3 cellular contexts compared by ENCODE assay signal in the genomic region with DNA sequence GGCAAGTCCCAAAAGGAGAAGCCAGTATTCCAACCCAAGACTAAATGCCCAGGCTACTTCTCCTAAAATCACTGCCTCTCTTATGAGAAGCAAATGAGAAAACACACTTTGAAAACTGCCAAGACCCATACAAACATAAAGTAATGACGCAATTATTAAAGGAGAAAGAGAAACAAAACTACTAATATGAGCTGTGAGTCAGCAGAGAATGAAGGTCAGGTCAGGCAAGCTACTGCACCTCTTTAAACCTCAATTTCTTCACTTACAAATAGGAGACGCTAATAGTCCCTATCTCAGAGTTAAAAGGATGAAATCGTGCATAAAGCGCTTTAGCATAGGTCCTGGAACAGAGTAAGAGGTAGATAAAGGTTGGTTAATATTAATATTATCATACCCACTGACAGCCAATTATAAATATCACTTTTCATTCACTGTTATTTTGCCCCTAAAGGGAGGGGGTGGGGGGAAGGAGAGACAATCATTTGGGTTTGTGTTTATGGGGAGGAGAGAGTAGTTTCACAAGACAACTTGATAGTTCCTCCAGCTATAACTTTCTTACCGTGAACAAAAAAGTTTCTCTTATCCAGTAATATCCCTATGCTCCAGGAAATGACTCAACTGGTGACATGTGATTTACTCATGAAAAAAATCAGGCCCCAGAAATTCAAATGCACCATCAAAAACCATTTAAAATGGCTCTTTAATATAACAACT.
TF ChIP-seq lines count a peak whose summit lies in the region.

No MANE protein-coding gene starts in this region.

TF ChIP-seq in IMR-90, 13 proteins besides CTCF, POLR2A, EP300 and RAD21:
- TF ChIP-seq RCOR1 (IDR thresholded peaks at IDR 0.05; ENCODE audit: insufficient replicate concordance, low read length) = no peak
- TF ChIP-seq CEBPB (IDR thresholded peaks at IDR 0.05; ENCODE audit: low read depth, low read length) = peak; percentile 96
- no peak for TF ChIP-seq ELK1 (IDR thresholded peaks at IDR 0.05; ENCODE audit: borderline replicate concordance, low read depth, low read length)
- TF ChIP-seq NFE2L2 (IDR thresholded peaks at IDR 0.05; ENCODE audit: low read depth, low read length) = peak; percentile 66; the same call in 1 of the 2 replicates
- TF ChIP-seq RFX5 (IDR thresholded peaks at IDR 0.05; ENCODE audit: low read depth, low read length) = no peak
- no peak for TF ChIP-seq SMC3 (IDR thresholded peaks at IDR 0.05; ENCODE audit: low read depth, low read length)
- peak; percentile 19; the same call in 1 of the 2 replicates for TF ChIP-seq BHLHE40 (IDR thresholded peaks at IDR 0.05; ENCODE audit: low read depth, low read length)
- TF ChIP-seq MXI1 (IDR thresholded peaks at IDR 0.05; ENCODE audit: borderline replicate concordance, low read depth, low read length) = 0 out of 2 replicates have a peak, but pooled peaks have one; percentile 33
- peak; percentile 83; the same call in 1 of the 2 replicates for TF ChIP-seq CHD1 (IDR thresholded peaks at IDR 0.05; ENCODE audit: low read depth, low read length)
- TF ChIP-seq MAZ (IDR thresholded peaks at IDR 0.05; ENCODE audit: borderline replicate concordance, low read depth, low read length) = no peak
- TF ChIP-seq FOS (IDR thresholded peaks at IDR 0.05; ENCODE audit: low read depth, low read length) = peak; percentile 66
- peak; percentile 37; the same call in 1 of the 2 replicates for TF ChIP-seq MAFK (IDR thresholded peaks at IDR 0.05; ENCODE audit: low read depth, low read length)
- TF ChIP-seq, protein P1, sequence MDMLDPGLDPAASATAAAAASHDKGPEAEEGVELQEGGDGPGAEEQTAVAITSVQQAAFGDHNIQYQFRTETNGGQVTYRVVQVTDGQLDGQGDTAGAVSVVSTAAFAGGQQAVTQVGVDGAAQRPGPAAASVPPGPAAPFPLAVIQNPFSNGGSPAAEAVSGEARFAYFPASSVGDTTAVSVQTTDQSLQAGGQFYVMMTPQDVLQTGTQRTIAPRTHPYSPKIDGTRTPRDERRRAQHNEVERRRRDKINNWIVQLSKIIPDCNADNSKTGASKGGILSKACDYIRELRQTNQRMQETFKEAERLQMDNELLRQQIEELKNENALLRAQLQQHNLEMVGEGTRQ (IDR thresholded peaks at IDR 0.05; ENCODE audit: low read depth, low read length) = peak; percentile 33; the same call in 1 of the 2 replicates

TF ChIP-seq in GM12878, 131 proteins besides CTCF, POLR2A, EP300 and RAD21 (continues in another document):
- TF ChIP-seq CBX5 (IDR thresholded peaks at IDR 0.05; ENCODE audit: low read depth) = no peak
- TF ChIP-seq, protein P2, sequence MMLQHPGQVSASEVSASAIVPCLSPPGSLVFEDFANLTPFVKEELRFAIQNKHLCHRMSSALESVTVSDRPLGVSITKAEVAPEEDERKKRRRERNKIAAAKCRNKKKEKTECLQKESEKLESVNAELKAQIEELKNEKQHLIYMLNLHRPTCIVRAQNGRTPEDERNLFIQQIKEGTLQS (IDR thresholded peaks at IDR 0.05; ENCODE audit: borderline replicate concordance, extremely low read depth, low read depth, low read length) = no peak
- TF ChIP-seq, protein P3, sequence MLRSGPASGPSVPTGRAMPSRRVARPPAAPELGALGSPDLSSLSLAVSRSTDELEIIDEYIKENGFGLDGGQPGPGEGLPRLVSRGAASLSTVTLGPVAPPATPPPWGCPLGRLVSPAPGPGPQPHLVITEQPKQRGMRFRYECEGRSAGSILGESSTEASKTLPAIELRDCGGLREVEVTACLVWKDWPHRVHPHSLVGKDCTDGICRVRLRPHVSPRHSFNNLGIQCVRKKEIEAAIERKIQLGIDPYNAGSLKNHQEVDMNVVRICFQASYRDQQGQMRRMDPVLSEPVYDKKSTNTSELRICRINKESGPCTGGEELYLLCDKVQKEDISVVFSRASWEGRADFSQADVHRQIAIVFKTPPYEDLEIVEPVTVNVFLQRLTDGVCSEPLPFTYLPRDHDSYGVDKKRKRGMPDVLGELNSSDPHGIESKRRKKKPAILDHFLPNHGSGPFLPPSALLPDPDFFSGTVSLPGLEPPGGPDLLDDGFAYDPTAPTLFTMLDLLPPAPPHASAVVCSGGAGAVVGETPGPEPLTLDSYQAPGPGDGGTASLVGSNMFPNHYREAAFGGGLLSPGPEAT (IDR thresholded peaks at IDR 0.05; ENCODE audit: low read depth) = no peak
- no peak for TF ChIP-seq PML (IDR thresholded peaks at IDR 0.05; ENCODE audit: low read length)
- no peak for TF ChIP-seq IRF4 (IDR thresholded peaks at IDR 0.05; ENCODE audit: low read depth, low read length)
- no peak for TF ChIP-seq CHD4 (IDR thresholded peaks at IDR 0.05)
- no peak for TF ChIP-seq ATF7 (IDR thresholded peaks at IDR 0.05; ENCODE audit: low read depth)
- TF ChIP-seq BMI1 (IDR thresholded peaks at IDR 0.05; ENCODE audit: borderline replicate concordance) = no peak
- no peak for TF ChIP-seq RAD51 (IDR thresholded peaks at IDR 0.05)
- TF ChIP-seq, protein P4, sequence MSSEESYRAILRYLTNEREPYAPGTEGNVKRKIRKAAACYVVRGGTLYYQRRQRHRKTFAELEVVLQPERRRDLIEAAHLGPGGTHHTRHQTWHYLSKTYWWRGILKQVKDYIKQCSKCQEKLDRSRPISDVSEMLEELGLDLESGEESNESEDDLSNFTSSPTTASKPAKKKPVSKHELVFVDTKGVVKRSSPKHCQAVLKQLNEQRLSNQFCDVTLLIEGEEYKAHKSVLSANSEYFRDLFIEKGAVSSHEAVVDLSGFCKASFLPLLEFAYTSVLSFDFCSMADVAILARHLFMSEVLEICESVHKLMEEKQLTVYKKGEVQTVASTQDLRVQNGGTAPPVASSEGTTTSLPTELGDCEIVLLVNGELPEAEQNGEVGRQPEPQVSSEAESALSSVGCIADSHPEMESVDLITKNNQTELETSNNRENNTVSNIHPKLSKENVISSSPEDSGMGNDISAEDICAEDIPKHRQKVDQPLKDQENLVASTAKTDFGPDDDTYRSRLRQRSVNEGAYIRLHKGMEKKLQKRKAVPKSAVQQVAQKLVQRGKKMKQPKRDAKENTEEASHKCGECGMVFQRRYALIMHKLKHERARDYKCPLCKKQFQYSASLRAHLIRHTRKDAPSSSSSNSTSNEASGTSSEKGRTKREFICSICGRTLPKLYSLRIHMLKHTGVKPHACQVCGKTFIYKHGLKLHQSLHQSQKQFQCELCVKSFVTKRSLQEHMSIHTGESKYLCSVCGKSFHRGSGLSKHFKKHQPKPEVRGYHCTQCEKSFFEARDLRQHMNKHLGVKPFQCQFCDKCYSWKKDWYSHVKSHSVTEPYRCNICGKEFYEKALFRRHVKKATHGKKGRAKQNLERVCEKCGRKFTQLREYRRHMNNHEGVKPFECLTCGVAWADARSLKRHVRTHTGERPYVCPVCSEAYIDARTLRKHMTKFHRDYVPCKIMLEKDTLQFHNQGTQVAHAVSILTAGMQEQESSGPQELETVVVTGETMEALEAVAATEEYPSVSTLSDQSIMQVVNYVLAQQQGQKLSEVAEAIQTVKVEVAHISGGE (CRISPR knock-in tag; IDR thresholded peaks at IDR 0.05) = no peak
- TF ChIP-seq SMARCA5 (IDR thresholded peaks at IDR 0.05) = no peak
- TF ChIP-seq PKNOX1 (IDR thresholded peaks at IDR 0.05) = no peak
- no peak for TF ChIP-seq YY1 (IDR thresholded peaks at IDR 0.05; ENCODE audit: low read depth, low read length)
- no peak for TF ChIP-seq SPI1 (IDR thresholded peaks at IDR 0.05; ENCODE audit: borderline replicate concordance, insufficient read depth, low read depth, low read length)

TF ChIP-seq in HepG2, 621 proteins besides CTCF, POLR2A, EP300 and RAD21:
- no peak for TF ChIP-seq POLR2G (IDR thresholded peaks at IDR 0.05; ENCODE audit: low read depth, low read length)
- TF ChIP-seq, protein P5, sequence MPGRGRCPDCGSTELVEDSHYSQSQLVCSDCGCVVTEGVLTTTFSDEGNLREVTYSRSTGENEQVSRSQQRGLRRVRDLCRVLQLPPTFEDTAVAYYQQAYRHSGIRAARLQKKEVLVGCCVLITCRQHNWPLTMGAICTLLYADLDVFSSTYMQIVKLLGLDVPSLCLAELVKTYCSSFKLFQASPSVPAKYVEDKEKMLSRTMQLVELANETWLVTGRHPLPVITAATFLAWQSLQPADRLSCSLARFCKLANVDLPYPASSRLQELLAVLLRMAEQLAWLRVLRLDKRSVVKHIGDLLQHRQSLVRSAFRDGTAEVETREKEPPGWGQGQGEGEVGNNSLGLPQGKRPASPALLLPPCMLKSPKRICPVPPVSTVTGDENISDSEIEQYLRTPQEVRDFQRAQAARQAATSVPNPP (CRISPR knock-in tag; IDR thresholded peaks at IDR 0.05) = no peak
- no peak for TF ChIP-seq RBM39 (IDR thresholded peaks at IDR 0.05; ENCODE audit: low read depth, low read length, poor library complexity, severe bottlenecking)
- no peak for TF ChIP-seq TOPORS (CRISPR knock-in tag; IDR thresholded peaks at IDR 0.05)
- no peak for TF ChIP-seq ZSCAN21 (CRISPR knock-in tag; IDR thresholded peaks at IDR 0.05; ENCODE audit: borderline replicate concordance)
- TF ChIP-seq, protein P6, sequence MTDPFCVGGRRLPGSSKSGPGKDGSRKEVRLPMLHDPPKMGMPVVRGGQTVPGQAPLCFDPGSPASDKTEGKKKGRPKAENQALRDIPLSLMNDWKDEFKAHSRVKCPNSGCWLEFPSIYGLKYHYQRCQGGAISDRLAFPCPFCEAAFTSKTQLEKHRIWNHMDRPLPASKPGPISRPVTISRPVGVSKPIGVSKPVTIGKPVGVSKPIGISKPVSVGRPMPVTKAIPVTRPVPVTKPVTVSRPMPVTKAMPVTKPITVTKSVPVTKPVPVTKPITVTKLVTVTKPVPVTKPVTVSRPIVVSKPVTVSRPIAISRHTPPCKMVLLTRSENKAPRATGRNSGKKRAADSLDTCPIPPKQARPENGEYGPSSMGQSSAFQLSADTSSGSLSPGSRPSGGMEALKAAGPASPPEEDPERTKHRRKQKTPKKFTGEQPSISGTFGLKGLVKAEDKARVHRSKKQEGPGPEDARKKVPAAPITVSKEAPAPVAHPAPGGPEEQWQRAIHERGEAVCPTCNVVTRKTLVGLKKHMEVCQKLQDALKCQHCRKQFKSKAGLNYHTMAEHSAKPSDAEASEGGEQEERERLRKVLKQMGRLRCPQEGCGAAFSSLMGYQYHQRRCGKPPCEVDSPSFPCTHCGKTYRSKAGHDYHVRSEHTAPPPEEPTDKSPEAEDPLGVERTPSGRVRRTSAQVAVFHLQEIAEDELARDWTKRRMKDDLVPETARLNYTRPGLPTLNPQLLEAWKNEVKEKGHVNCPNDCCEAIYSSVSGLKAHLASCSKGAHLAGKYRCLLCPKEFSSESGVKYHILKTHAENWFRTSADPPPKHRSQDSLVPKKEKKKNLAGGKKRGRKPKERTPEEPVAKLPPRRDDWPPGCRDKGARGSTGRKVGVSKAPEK (CRISPR knock-in tag; IDR thresholded peaks at IDR 0.05; ENCODE audit: borderline replicate concordance) = no peak
- no peak for TF ChIP-seq BCLAF1 (IDR thresholded peaks at IDR 0.05)
- TF ChIP-seq, protein P7, sequence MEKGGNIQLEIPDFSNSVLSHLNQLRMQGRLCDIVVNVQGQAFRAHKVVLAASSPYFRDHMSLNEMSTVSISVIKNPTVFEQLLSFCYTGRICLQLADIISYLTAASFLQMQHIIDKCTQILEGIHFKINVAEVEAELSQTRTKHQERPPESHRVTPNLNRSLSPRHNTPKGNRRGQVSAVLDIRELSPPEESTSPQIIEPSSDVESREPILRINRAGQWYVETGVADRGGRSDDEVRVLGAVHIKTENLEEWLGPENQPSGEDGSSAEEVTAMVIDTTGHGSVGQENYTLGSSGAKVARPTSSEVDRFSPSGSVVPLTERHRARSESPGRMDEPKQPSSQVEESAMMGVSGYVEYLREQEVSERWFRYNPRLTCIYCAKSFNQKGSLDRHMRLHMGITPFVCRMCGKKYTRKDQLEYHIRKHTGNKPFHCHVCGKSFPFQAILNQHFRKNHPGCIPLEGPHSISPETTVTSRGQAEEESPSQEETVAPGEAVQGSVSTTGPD (CRISPR knock-in tag; IDR thresholded peaks at IDR 0.05) = no peak
- TF ChIP-seq, protein P8, sequence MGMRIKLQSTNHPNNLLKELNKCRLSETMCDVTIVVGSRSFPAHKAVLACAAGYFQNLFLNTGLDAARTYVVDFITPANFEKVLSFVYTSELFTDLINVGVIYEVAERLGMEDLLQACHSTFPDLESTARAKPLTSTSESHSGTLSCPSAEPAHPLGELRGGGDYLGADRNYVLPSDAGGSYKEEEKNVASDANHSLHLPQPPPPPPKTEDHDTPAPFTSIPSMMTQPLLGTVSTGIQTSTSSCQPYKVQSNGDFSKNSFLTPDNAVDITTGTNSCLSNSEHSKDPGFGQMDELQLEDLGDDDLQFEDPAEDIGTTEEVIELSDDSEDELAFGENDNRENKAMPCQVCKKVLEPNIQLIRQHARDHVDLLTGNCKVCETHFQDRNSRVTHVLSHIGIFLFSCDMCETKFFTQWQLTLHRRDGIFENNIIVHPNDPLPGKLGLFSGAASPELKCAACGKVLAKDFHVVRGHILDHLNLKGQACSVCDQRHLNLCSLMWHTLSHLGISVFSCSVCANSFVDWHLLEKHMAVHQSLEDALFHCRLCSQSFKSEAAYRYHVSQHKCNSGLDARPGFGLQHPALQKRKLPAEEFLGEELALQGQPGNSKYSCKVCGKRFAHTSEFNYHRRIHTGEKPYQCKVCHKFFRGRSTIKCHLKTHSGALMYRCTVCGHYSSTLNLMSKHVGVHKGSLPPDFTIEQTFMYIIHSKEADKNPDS (CRISPR knock-in tag; IDR thresholded peaks at IDR 0.05) = no peak
- TF ChIP-seq SIX1 (CRISPR knock-in tag; IDR thresholded peaks at IDR 0.05; ENCODE audit: borderline replicate concordance) = no peak
- no peak for TF ChIP-seq MAFF (IDR thresholded peaks at IDR 0.05; ENCODE audit: low read depth, low read length)
- no peak for TF ChIP-seq TEAD3 (CRISPR knock-in tag; optimal IDR thresholded peaks at IDR 0.05; ENCODE audit: borderline replicate concordance)
